In genomic region chr3:45995370-45996192, GRCh38 we compare ENCODE assay signal across 1 cellular context.
A peak's percentile ranks its signal among the peaks of the same experiment; 100 is the strongest.
TF ChIP-seq lines count a peak whose summit lies in the region.

Gene FYCO1 (minus strand): TSS chr3:45995824. CDS start chr3:45984910, 10,914 bp downstream.

TF ChIP-seq in K562, 482 proteins besides CTCF, POLR2A, EP300 and RAD21 (continued from another document):
- TF ChIP-seq ZNF609 (CRISPR knock-in tag; IDR thresholded peaks at IDR 0.05; ENCODE audit: borderline replicate concordance) (no peak), MYBL2 (IDR thresholded peaks at IDR 0.05; ENCODE audit: low read depth) (no peak), MYBL2 (CRISPR knock-in tag; IDR thresholded peaks at IDR 0.05; ENCODE audit: borderline replicate concordance) (no peak), MEIS2 (IDR thresholded peaks at IDR 0.05; ENCODE audit: partially characterized antibody) (peak; percentile 69), KDM5B (IDR thresholded peaks at IDR 0.05; ENCODE audit: insufficient replicate concordance, low read depth, low read length) (peak; percentile 49), ZNF785 (CRISPR knock-in tag; IDR thresholded peaks at IDR 0.05) (no peak), FOS (IDR thresholded peaks at IDR 0.05; ENCODE audit: extremely low read depth, insufficient read length) (no peak), KLF6 (CRISPR knock-in tag; IDR thresholded peaks at IDR 0.05; ENCODE audit: borderline replicate concordance) (no peak; the same call in 1 of the 2 replicates), ZNF699 (CRISPR knock-in tag; IDR thresholded peaks at IDR 0.05; ENCODE audit: insufficient replicate concordance) (no peak), ZFP36 (IDR thresholded peaks at IDR 0.05; ENCODE audit: low read depth, low read length, partially characterized antibody) (no peak), L3MBTL2 (IDR thresholded peaks at IDR 0.05) (peak; percentile 99), ETS1 (conservative IDR thresholded peaks at IDR 0.05; ENCODE audit: control insufficient read depth, low read depth, low read length) (peak; percentile 99), JUN (IDR thresholded peaks at IDR 0.05; ENCODE audit: borderline replicate concordance, low read depth, low read length) (peak; percentile 50; the same call in 1 of the 2 replicates), JUN (CRISPR knock-in tag; IDR thresholded peaks at IDR 0.05; ENCODE audit: borderline replicate concordance) (no peak; the same call in 1 of the 2 replicates), SIRT6 (IDR thresholded peaks at IDR 0.05; ENCODE audit: low read depth, low read length) (no peak), MAX (CRISPR knock-in tag; IDR thresholded peaks at IDR 0.05) (peak; percentile 89), PRDM10 (IDR thresholded peaks at IDR 0.05; ENCODE audit: partially characterized antibody) (no peak), CHD4 (IDR thresholded peaks at IDR 0.05; ENCODE audit: insufficient read depth, insufficient replicate concordance, low read depth, low read length, poor library complexity, severe bottlenecking) (no peak), PHF21A (IDR thresholded peaks at IDR 0.05; ENCODE audit: borderline replicate concordance, low read depth) (no peak), RCOR1 (IDR thresholded peaks at IDR 0.05; ENCODE audit: borderline replicate concordance in 1 of 2, low read depth in 2 of 2, low read length in 2 of 2) (no peak; a peak in 1 of 4 replicates), KDM4B (IDR thresholded peaks at IDR 0.05; ENCODE audit: borderline replicate concordance in 2 of 2, low read depth in 1 of 2) (peak in 1 of 2 experiments; percentile 86; a peak in 1 of 4 replicates), SRSF3 (IDR thresholded peaks at IDR 0.05; ENCODE audit: insufficient read depth, low read length) (no peak), MCM5 (IDR thresholded peaks at IDR 0.05; ENCODE audit: low read depth) (no peak), RAD51 (IDR thresholded peaks at IDR 0.05; ENCODE audit: borderline replicate concordance, low read depth) (0 out of 2 replicates have a peak, but pooled peaks have one; percentile 12), CCNT2 (IDR thresholded peaks at IDR 0.05; ENCODE audit: borderline replicate concordance, extremely low read depth, insufficient read length, low read depth, low read length) (peak; percentile 17), CHD2 (IDR thresholded peaks at IDR 0.05; ENCODE audit: low read depth, low read length) (peak; percentile 68), MAZ (CRISPR knock-in tag; conservative IDR thresholded peaks at IDR 0.05 in 1 of 2, IDR thresholded peaks at IDR 0.05 in 1 of 2) (peak; percentile 91 to 97), ERF (CRISPR knock-in tag; IDR thresholded peaks at IDR 0.05) (peak; percentile 11; the same call in 1 of the 2 replicates), ZSCAN32 (CRISPR knock-in tag; IDR thresholded peaks at IDR 0.05) (no peak), NFE2 (IDR thresholded peaks at IDR 0.05; ENCODE audit: low read depth) (0 out of 2 replicates have a peak, but pooled peaks have one; percentile 14), KAT7 (CRISPR knock-in tag; IDR thresholded peaks at IDR 0.05; ENCODE audit: borderline replicate concordance) (no peak; the same call in 1 of the 2 replicates), ZNF696 (CRISPR knock-in tag; conservative IDR thresholded peaks at IDR 0.05) (no peak), ZNF584 (CRISPR knock-in tag; IDR thresholded peaks at IDR 0.05; ENCODE audit: low read depth) (0 out of 2 replicates have a peak, but pooled peaks have one; percentile 34), RBFOX2 (IDR thresholded peaks at IDR 0.05; ENCODE audit: low read depth, low read length) (peak; percentile 93), ZNF431 (CRISPR knock-in tag; IDR thresholded peaks at IDR 0.05) (peak; percentile 3; the same call in 1 of the 2 replicates), ADNP (tag; IDR thresholded peaks at IDR 0.05) (no peak), ETV6 (IDR thresholded peaks at IDR 0.05; ENCODE audit: borderline replicate concordance in 1 of 2, low read depth in 2 of 2, low read length in 1 of 2) (no peak; a peak in 1 of 4 replicates), ETV6 (CRISPR knock-in tag; IDR thresholded peaks at IDR 0.05; ENCODE audit: borderline replicate concordance) (no peak), CREM (IDR thresholded peaks at IDR 0.05; ENCODE audit: low read depth) (peak; percentile 94), GATAD2B (IDR thresholded peaks at IDR 0.05; ENCODE audit: borderline replicate concordance) (peak; percentile 4; the same call in 1 of the 2 replicates), CUX1 (CRISPR knock-in tag; IDR thresholded peaks at IDR 0.05) (peak; percentile 48; the same call in 1 of the 2 replicates), DLX4 (CRISPR knock-in tag; IDR thresholded peaks at IDR 0.05) (no peak), NFRKB (IDR thresholded peaks at IDR 0.05; ENCODE audit: low read depth) (peak; percentile 69; the same call in 1 of the 2 replicates), ZNF766 (CRISPR knock-in tag; conservative IDR thresholded peaks at IDR 0.05) (peak; percentile 96), PCBP2 (IDR thresholded peaks at IDR 0.05; ENCODE audit: low read depth, low read length, poor library complexity, severe bottlenecking) (no peak), ZNF76 (CRISPR knock-in tag; IDR thresholded peaks at IDR 0.05; ENCODE audit: borderline replicate concordance) (0 out of 2 replicates have a peak, but pooled peaks have one; percentile 33)
TF ChIP-seq in K562: peak in this region for 135.
